In the genomic region with DNA sequence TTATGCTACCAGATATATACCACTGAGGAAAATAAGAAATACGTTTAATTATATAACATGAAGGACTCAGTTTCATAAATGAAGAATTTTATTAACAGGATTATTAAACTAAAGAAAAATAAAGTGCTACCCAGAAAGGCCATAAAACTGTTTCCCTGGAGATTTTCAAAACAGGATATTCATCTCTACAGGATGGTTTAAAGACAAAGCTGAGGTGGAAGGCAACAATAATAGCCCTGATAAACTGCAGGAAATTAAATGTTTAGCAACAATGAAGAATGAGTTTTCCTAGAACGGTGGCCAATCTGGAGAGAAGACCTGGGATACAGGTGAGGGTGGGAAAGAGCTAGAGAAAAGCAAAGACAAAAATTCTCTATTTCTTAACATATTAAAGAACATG, we compare ENCODE assay signal across 1 cellular context.
TF ChIP-seq lines count a peak whose summit lies in the region.

No MANE protein-coding gene starts in this region.

TF ChIP-seq in WTC11, 78 proteins besides CTCF, POLR2A, EP300 and RAD21 (continued from another document):
- TF ChIP-seq, protein P1, sequence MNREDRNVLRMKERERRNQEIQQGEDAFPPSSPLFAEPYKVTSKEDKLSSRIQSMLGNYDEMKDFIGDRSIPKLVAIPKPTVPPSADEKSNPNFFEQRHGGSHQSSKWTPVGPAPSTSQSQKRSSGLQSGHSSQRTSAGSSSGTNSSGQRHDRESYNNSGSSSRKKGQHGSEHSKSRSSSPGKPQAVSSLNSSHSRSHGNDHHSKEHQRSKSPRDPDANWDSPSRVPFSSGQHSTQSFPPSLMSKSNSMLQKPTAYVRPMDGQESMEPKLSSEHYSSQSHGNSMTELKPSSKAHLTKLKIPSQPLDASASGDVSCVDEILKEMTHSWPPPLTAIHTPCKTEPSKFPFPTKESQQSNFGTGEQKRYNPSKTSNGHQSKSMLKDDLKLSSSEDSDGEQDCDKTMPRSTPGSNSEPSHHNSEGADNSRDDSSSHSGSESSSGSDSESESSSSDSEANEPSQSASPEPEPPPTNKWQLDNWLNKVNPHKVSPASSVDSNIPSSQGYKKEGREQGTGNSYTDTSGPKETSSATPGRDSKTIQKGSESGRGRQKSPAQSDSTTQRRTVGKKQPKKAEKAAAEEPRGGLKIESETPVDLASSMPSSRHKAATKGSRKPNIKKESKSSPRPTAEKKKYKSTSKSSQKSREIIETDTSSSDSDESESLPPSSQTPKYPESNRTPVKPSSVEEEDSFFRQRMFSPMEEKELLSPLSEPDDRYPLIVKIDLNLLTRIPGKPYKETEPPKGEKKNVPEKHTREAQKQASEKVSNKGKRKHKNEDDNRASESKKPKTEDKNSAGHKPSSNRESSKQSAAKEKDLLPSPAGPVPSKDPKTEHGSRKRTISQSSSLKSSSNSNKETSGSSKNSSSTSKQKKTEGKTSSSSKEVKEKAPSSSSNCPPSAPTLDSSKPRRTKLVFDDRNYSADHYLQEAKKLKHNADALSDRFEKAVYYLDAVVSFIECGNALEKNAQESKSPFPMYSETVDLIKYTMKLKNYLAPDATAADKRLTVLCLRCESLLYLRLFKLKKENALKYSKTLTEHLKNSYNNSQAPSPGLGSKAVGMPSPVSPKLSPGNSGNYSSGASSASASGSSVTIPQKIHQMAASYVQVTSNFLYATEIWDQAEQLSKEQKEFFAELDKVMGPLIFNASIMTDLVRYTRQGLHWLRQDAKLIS (CRISPR knock-in tag; IDR thresholded peaks at IDR 0.05; ENCODE audit: borderline replicate concordance): no peak
- TF ChIP-seq EMX1 (CRISPR knock-in tag; IDR thresholded peaks at IDR 0.05) (no peak), TP53 (CRISPR knock-in tag; IDR thresholded peaks at IDR 0.05) (no peak)
